In genomic region chr3:46087871-46088270, GRCh38 we compare ENCODE assay signal across 8 cellular contexts.
DNase-seq lines count a peak whose midpoint lies in the region; TF ChIP-seq lines count a peak whose summit lies in the region.

No MANE protein-coding gene starts in this region.

- peak; percentile 1 for DNase-seq in NCI-H1092 treated with DMSO at 0.1 percent for 48 hours (lab: John Stamatoyannopoulos, UW)
- no peak for DNase-seq in NCI-H1092 (lab: John Stamatoyannopoulos, UW)
- peak; percentile 64 for DNase-seq in MV-4-11 (lab: John Stamatoyannopoulos, UW)
- DNase-seq in choroid plexus epithelial cell (ENCODE audit: low read depth) = peak; percentile 85
- peak; percentile 78 for DNase-seq in pons (ENCODE audit: low spot score)
- no peak for DNase-seq in dermis blood vessel endothelial cell
- DNase-seq in D341Med (ENCODE audit: low spot score) = no peak
- no peak for DNase-seq in putamen (ENCODE audit: low spot score)

- peak; percentile 68 for TF ChIP-seq CTCF in choroid plexus epithelial cell (conservative IDR thresholded peaks at IDR 0.05; ENCODE audit: low read depth, low read length)

- no peak overlapping the region for H3K4me3 ChIP-seq in choroid plexus epithelial cell (ENCODE audit: low read depth, low read length)

Comparison
In these comparisons a context has a peak if more than half of its experiments do, and no peak if none do; other contexts are left out.
1. DNase-seq: peak in NCI-H1092 treated with DMSO at 0.1 percent for 48 hours (single experiment), MV-4-11 (single experiment), choroid plexus epithelial cell (single experiment) and pons (single experiment); none in NCI-H1092 (single experiment), dermis blood vessel endothelial cell (single experiment), D341Med (single experiment) and putamen (single experiment).